In the genomic region with DNA sequence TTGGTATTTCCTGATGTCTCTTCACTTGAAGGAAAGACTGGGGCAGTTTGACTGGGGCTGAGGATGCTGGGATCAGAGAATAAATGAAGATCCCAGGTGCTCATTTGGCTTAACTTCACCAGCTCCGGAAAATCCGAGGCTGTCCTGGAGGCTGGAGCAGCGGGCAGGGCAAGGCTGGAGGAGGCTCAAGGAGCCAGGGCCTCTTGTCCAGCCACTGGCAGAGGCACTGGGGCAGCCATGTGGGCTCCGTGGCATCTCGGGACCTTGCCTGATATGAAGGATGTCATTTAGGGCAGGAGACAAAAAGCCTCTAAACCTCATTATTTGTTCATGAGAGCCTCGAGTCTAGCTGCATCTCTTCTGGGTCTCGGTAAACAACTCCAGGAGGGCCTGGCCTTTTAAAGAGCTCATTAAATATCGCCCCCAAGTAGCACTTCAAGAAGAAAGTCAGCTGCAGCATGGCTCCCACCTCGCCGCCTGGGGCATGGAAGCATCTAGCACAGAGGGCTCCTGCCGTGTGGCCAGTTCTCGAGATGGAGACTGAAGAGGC, we compare ENCODE assay signal across 19 cellular contexts. TPM values are rescaled to one million over a fixed set of nuclear protein-coding genes. Genes with fewer than 3 reads are reported as not detected.
"Had no signal": no experiment of that assay in that cellular context is flagged by ENCODE, and none has a peak within 500 bp of the region (broad histone marks: within the 10 kb centered on the region; RNA-seq: fewer than 3 reads in every experiment).

No MANE protein-coding gene starts in this region.

- H3K27ac ChIP-seq: gastrocnemius medialis, heart left ventricle, left ventricle myocardium inferior, parathyroid adenoma, right lobe of liver, testis, upper lobe of right lung had no signal

- H3K36me3 ChIP-seq: gastrocnemius medialis, heart left ventricle, left ventricle myocardium inferior, right lobe of liver, upper lobe of right lung had no signal

- H3K4me3 ChIP-seq: gastrocnemius medialis, heart left ventricle, left ventricle myocardium inferior, right lobe of liver, testis, upper lobe of right lung had no signal

- H2AFZ ChIP-seq: parathyroid adenoma had no signal

- H3K9me3 ChIP-seq: gastrocnemius medialis, right lobe of liver, testis, upper lobe of right lung had no signal

- H3K79me2 ChIP-seq: parathyroid adenoma had no signal

- H3K4me1 ChIP-seq: gastrocnemius medialis, parathyroid adenoma, right lobe of liver, testis, upper lobe of right lung had no signal

- H3K27me3 ChIP-seq: right lobe of liver, testis, upper lobe of right lung had no signal

- H3K36me3 Mint-ChIP-seq: brain had no signal

- H3K27me3 Mint-ChIP-seq: brain had no signal

- H3K27ac Mint-ChIP-seq: activated CD4-positive, alpha-beta T cell treated with anti-CD3 and anti-CD28 coated beads, Interleukin-2, amount 10 ng/mL, durations not matched to agents 24 days and 14 days; activated naive CD4-positive, alpha-beta T cell treated with anti-CD3 and anti-CD28 coated beads for 36 hours; activated T-helper 2 cell treated with anti-CD3 and anti-CD28 coated beads, Interferon-gamma antibody, Interleukin-2, Interleukin-4, amounts not matched to agents 10 μg/mL and 5 μg/mL and 100 μg/mL, durations not matched to agents 14 hours and 24 hours and 36 hours; brain had no signal

- DNase-seq: activated CD4-positive, alpha-beta T cell treated with anti-CD3 and anti-CD28 coated beads, Interleukin-2, amount 10 ng/mL, durations not matched to agents 24 days and 14 days; activated naive CD4-positive, alpha-beta T cell treated with anti-CD3 and anti-CD28 coated beads for 36 hours; activated T-cell treated with anti-CD3 and anti-CD28 coated beads for 4 hours; caudate nucleus; gastrocnemius medialis; kidney glomerular epithelial cell; left ventricle myocardium inferior; right lobe of liver; small intestine; stimulated activated CD4-positive, alpha-beta T cell treated with anti-CD3 and anti-CD28 coated beads, Interleukin-15, amount 100 ng/mL, for 24 hours; stimulated activated CD4-positive, alpha-beta T cell treated with anti-CD3 and anti-CD28 coated beads, Interleukin-2, amount 100 ng/mL, for 48 hours; testis; upper lobe of right lung had no signal

- H3K4me1 Mint-ChIP-seq: brain had no signal

- H3K4me3 Mint-ChIP-seq: activated CD4-positive, alpha-beta T cell treated with anti-CD3 and anti-CD28 coated beads, Interleukin-2, amount 10 ng/mL, durations not matched to agents 24 days and 14 days; activated naive CD4-positive, alpha-beta T cell treated with anti-CD3 and anti-CD28 coated beads for 36 hours; brain had no signal

- ATAC-seq: gastrocnemius medialis, heart left ventricle, right lobe of liver, upper lobe of right lung had no signal

RNA-seq across cellular contexts. Expression of gene GPR55, which starts 13.5 kb away (rescaled TPM):
- total RNA-seq: gastrocnemius medialis, left ventricle myocardium inferior had no signal

RNA-seq across cellular contexts. Expression of gene SPATA3, which starts 57.3 kb away (rescaled TPM):
- total RNA-seq: activated CD4-positive, alpha-beta T cell treated with anti-CD3 and anti-CD28 coated beads, Interleukin-2, amount 10 ng/mL, durations not matched to agents 24 days and 14 days; activated naive CD4-positive, alpha-beta T cell treated with anti-CD3 and anti-CD28 coated beads for 36 hours; activated T-helper 2 cell treated with anti-CD3 and anti-CD28 coated beads, Interferon-gamma antibody, Interleukin-2, Interleukin-4, amounts not matched to agents 10 μg/mL and 5 μg/mL and 100 μg/mL, durations not matched to agents 14 hours and 24 hours and 36 hours; gastrocnemius medialis; heart left ventricle; left ventricle myocardium inferior; mononuclear cell; right lobe of liver; T-helper 1 cell treated with Interleukin-12 subunit alpha and Interleukin-12 subunit beta and Interleukin-4 antibody, amounts not matched to agents 30 ng/mL and 1 ng/mL, for 36 hours; upper lobe of right lung had no signal
